Comparison of ENCODE assay signal across 28 cellular contexts in genomic region chr13:49503951-49504350, GRCh38. TPM values are rescaled to one million over a fixed set of nuclear protein-coding genes. Genes with fewer than 3 reads are reported as not detected.
"Had no signal": no experiment of that assay in that cellular context is flagged by ENCODE, and none has a peak within 500 bp of the region (broad histone marks: within the 10 kb centered on the region; RNA-seq: fewer than 3 reads in every experiment).

No MANE protein-coding gene starts in this region.

- ATAC-seq: activated T-helper 17 cell treated with anti-CD3 and anti-CD28 coated beads, Interleukin-2, amount 50 U/mL, for 72 hours; Panc1; Right ventricle myocardium inferior had no signal

- DNase-seq: activated CD4-positive, alpha-beta memory T cell treated with anti-CD3 and anti-CD28 coated beads for 36 hours; activated CD4-positive, alpha-beta T cell treated with anti-CD3 and anti-CD28 coated beads, Interleukin-2, amount 10 ng/mL, durations not matched to agents 7 days and 5 days; activated CD4-positive, CD25-positive, alpha-beta regulatory T cell; activated gamma-delta T cell; activated naive CD4-positive, alpha-beta T cell treated with anti-CD3 and anti-CD28 coated beads for 36 hours; activated naive CD8-positive, alpha-beta T cell treated with anti-CD3 and anti-CD28 coated beads, Interleukin-2, amount 10 ng/mL, durations not matched to agents 7 days and 5 days; activated T-cell treated with anti-CD3 and anti-CD28 coated beads for 4 hours; activated T-cell treated with anti-CD3 and anti-CD28 coated beads, Interleukin-2, amount 50 U/mL, for 48 hours; adrenal gland; anterior cingulate cortex; Karpas-422; MM.1S; NCI-H1105; NCI-H1436; NCI-H1694 treated with DMSO at 0.1 percent for 48 hours; NCI-H2029 treated with DMSO at 0.1 percent for 48 hours; NCI-H345; NCI-H510A treated with DMSO at 0.1 percent for 48 hours; NCI-H69; NK-92 treated with Interleukin-12 subunit alpha and Interleukin-12 subunit beta, amount 100 ng/mL, for 24 hours; OCI-M1; RPMI8226; SJCRH30; SK-N-SH; T-helper 1 cell had no signal

- H3K4me3 ChIP-seq: adrenal gland, SJCRH30 had no signal

RNA-seq across cellular contexts. Expression of gene PHF11, which starts 8.2 kb away (rescaled TPM):
- total RNA-seq: SJCRH30 had no signal
